ENCODE assay signal across 11 cellular contexts in the genomic region with DNA sequence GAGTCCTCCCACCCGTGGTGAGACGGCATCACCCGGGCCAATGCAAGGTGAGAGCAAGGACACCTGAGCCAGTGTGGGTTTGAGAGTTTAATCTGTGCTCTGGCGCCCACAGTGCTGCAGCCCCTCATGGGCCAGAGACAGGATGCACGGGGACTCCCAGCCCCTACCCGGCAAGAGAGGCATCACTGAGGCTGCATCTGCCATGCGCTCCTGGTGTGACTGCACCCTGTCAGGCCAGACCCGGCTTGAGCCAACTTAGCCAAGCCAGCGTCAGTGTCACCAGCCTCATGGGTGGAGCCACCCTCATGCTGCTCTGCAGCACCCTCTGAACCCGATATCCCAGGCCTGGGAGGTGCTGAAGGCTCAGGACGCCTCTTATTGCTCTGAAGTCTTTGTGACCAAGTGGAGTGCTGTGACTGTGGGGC. TPM values are rescaled to one million over a fixed set of nuclear protein-coding genes. Genes with fewer than 3 reads are reported as not detected.
DNase-seq lines count a peak whose midpoint lies in the region; ATAC-seq and TF ChIP-seq lines count a peak whose summit lies in the region.
"Had no signal": no experiment of that assay in that cellular context is flagged by ENCODE, and none has a peak within 500 bp of the region (broad histone marks: within the 10 kb centered on the region; RNA-seq: fewer than 3 reads in every experiment).

No MANE protein-coding gene starts in this region.

- peak overlapping the region; percentile 48 for H3K9ac ChIP-seq in adipocyte (ENCODE audit: low read length)

- TF ChIP-seq POLR2A in sigmoid colon (IDR thresholded peaks at IDR 0.05) = no peak

- peak overlapping the region in 6 of 10 donors; percentile 20 to 60 (median 46) for H3K4me3 Mint-ChIP-seq in naive thymus-derived CD8-positive, alpha-beta T cell

- H3K4me3 ChIP-seq in HFF-Myc (replicated peaks; ENCODE audit: low read depth, low read length) (peak overlapping the region; percentile 68; the same call in 1 of the 2 replicates), adipocyte (ENCODE audit: low read length) (peak overlapping the region; percentile 91), sigmoid colon (no peak overlapping the region)

- TF ChIP-seq CTCF in C4-2B (conservative IDR thresholded peaks at IDR 0.05) = no peak
- TF ChIP-seq CTCF in HFF-Myc (IDR thresholded peaks at IDR 0.05; ENCODE audit: low read depth, low read length, missing control alignments) = no peak
- no peak for TF ChIP-seq CTCF in sigmoid colon (IDR thresholded peaks at IDR 0.05)

- 73 to 88% methylated on average over 11 of the region's 11 CpGs for WGBS in sigmoid colon, 2 donors

- H3K4me1 ChIP-seq in adipocyte (ENCODE audit: control insufficient read depth, insufficient read depth, low read length) (peaks cover 25% of the 10 kb centered on the region), sigmoid colon (peaks cover 0 to 27% (median 25%) of the 10 kb centered on the region in 4 donors)

- no peaks in the 10 kb centered on the region for H3K9me3 Mint-ChIP-seq in naive thymus-derived CD8-positive, alpha-beta T cell

- intact Hi-C loops in sigmoid colon (cut with DNase I) = no loop called here

- H3K4me1 Mint-ChIP-seq in naive thymus-derived CD8-positive, alpha-beta T cell = peaks cover 8 to 32% (median 25%) of the 10 kb centered on the region in 4 donors

- no peaks in the 10 kb centered on the region for H3K27me3 Mint-ChIP-seq in naive thymus-derived CD8-positive, alpha-beta T cell

- H3K27me3 ChIP-seq in adipocyte (replicated peaks; ENCODE audit: control insufficient read depth, insufficient read depth, low read length) (no peaks in the 10 kb centered on the region), sigmoid colon (no peaks in the 10 kb centered on the region)

- DNase-seq in HFF-Myc (ENCODE audit: extremely low read depth, low read depth) = no peak
- DNase-seq in adipocyte (ENCODE audit: low read depth) = no peak
- no peak for DNase-seq in naive thymus-derived CD8-positive, alpha-beta T cell
- DNase-seq in amniotic stem cell (lab: John Stamatoyannopoulos, UW) = no peak
- no peak for DNase-seq in D341Med (ENCODE audit: low spot score)
- DNase-seq in EL = no peak
- no peak for DNase-seq in sigmoid colon
- DNase-seq: DMS79 treated with DMSO at 0.1 percent for 48 hours, NCI-H1092 had no signal

- TF ChIP-seq EP300 in sigmoid colon (IDR thresholded peaks at IDR 0.05) = no peak

- H3K9me3 ChIP-seq in adipocyte (ENCODE audit: control insufficient read depth, low read length) = no peaks in the 10 kb centered on the region
- H3K9me3 ChIP-seq in sigmoid colon = no peaks in the 10 kb centered on the region

- H3K27ac ChIP-seq in C4-2B (peak overlapping the region; percentile 94), sigmoid colon (no peak overlapping the region)

- POLR2A ChIA-PET in naive thymus-derived CD8-positive, alpha-beta T cell (lab: Charles Lee) = no interaction called here

- H3K36me3 ChIP-seq in adipocyte (ENCODE audit: control insufficient read depth, insufficient read depth, low read length, severe bottlenecking) (peaks cover 25% of the 10 kb centered on the region), sigmoid colon (peaks cover 13 to 35% (median 25%) of the 10 kb centered on the region in 4 donors)

- peaks cover 0 to 21% (median 8%) of the 10 kb centered on the region in 3 donors for H3K36me3 Mint-ChIP-seq in naive thymus-derived CD8-positive, alpha-beta T cell

- ATAC-seq in naive thymus-derived CD8-positive, alpha-beta T cell = no peak

- H3K27ac Mint-ChIP-seq in naive thymus-derived CD8-positive, alpha-beta T cell = peak overlapping the region in 1 of 10 donors; percentile 70

RNA-seq across cellular contexts. Expression of a gene that starts 1.3 kb away (rescaled TPM):
- 10 to 100 TPM; 26.7 to 27.0 TPM for total RNA-seq in naive thymus-derived CD8-positive, alpha-beta T cell
- polyA plus RNA-seq in naive thymus-derived CD8-positive, alpha-beta T cell = under 1 TPM in 2 of 3 donors, not detected in 1; 0.11 to 0.23 TPM
- 10 to 100 TPM in 1 of 4 donors, 1 to 10 TPM in 3; 1.8 to 21.3 (median 4.7) TPM for total RNA-seq in sigmoid colon
- polyA plus RNA-seq in sigmoid colon = 1 to 10 TPM in 1 of 3 donors, not detected in 2; 8.3 TPM

RNA-seq across cellular contexts. Expression of a gene that starts 2.7 kb away (rescaled TPM):
- 10 to 100 TPM; 22.8 to 28.1 TPM for total RNA-seq in naive thymus-derived CD8-positive, alpha-beta T cell
- polyA plus RNA-seq in naive thymus-derived CD8-positive, alpha-beta T cell = 10 to 100 TPM in 2 of 3 donors, 1 to 10 TPM in 1; 8.7 to 17.7 (median 11.6) TPM
- 10 to 100 TPM in 2 of 4 donors, 1 to 10 TPM in 2; 9.0 to 14.4 (median 10.0) TPM for total RNA-seq in sigmoid colon
- polyA plus RNA-seq in sigmoid colon = 10 to 100 TPM in 2 of 3 donors, 1 to 10 TPM in 1; 6.0 to 20.2 (median 11.1) TPM

RNA-seq across cellular contexts. Expression of a gene that starts 6.7 kb away (rescaled TPM):
- 10 to 100 TPM; 49.3 to 53.2 TPM for total RNA-seq in naive thymus-derived CD8-positive, alpha-beta T cell
- polyA plus RNA-seq in naive thymus-derived CD8-positive, alpha-beta T cell = 10 to 100 TPM; 29.9 to 40.4 (median 30.1) TPM
- 10 to 100 TPM; 30.6 to 48.5 (median 37.1) TPM for total RNA-seq in sigmoid colon
- polyA plus RNA-seq in sigmoid colon = 10 to 100 TPM; 41.4 to 58.7 (median 42.0) TPM

RNA-seq across cellular contexts. Expression of a gene that starts 11.5 kb away (rescaled TPM):
- total RNA-seq in naive thymus-derived CD8-positive, alpha-beta T cell = 10 to 100 TPM; 39.5 to 41.2 TPM
- polyA plus RNA-seq in naive thymus-derived CD8-positive, alpha-beta T cell = 10 to 100 TPM in 2 of 3 donors, 1 to 10 TPM in 1; 8.7 to 19.2 (median 10.9) TPM
- 10 to 100 TPM; 17.4 to 26.9 (median 22.0) TPM for total RNA-seq in sigmoid colon
- 10 to 100 TPM; 10.8 to 25.3 (median 13.4) TPM for polyA plus RNA-seq in sigmoid colon

RNA-seq across cellular contexts. Expression of a gene that starts 15.5 kb away (rescaled TPM):
- total RNA-seq in naive thymus-derived CD8-positive, alpha-beta T cell = under 1 TPM; 0.08 to 0.13 TPM
- polyA plus RNA-seq in naive thymus-derived CD8-positive, alpha-beta T cell = not detected
- under 1 TPM in 3 of 4 donors, not detected in 1; 0.27 to 0.55 (median 0.36) TPM for total RNA-seq in sigmoid colon
- under 1 TPM; under 0.01 to 0.44 (median 0.23) TPM for polyA plus RNA-seq in sigmoid colon
- total RNA-seq: osteoblast had no signal

Comparison
In these comparisons a context has a peak if more than half of its experiments do, and no peak if none do; other contexts are left out.
1. H3K4me3 ChIP-seq: peak in HFF-Myc (single experiment) and adipocyte (single experiment); none in sigmoid colon (0 of 4).